1 cellular context compared by ENCODE assay signal in the genomic region with DNA sequence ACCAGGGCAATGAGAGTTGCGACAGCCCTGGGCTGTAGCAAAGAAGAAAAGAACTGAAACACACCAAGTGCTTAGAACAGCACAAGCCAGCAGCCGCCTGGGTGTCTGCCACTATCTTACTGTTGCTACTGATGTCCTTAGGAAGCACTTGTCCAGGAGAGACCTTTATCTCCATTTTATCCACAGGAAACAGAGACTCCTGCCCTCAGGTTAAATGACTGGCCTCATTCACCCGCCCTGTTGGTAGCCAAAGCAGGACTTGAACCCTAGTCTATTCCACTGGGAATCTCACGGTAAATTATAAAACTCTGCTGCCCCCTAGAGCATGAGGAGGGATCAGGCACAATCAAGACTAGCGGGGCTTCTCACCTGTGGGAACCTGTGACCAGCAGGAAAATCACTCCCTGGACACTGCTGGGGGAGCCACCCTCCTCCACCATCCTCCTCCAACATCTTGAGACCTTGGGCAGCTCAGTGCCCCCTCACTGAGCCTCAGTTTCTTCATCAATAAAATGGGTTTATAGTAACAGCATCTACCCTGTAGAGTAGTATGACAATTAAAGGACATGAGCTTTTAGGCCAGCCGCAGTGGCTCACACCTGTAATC.
TF ChIP-seq lines count a peak whose summit lies in the region.

No MANE protein-coding gene starts in this region.

TF ChIP-seq in SK-N-SH treated with all-trans-retinoic acid at 6 μM for 48 hours, 23 proteins besides CTCF, POLR2A, EP300 and RAD21 (continued from another document):
- TF ChIP-seq ZFP3 (CRISPR knock-in tag; IDR thresholded peaks at IDR 0.05) (no peak), GLIS3 (CRISPR knock-in tag; IDR thresholded peaks at IDR 0.05) (no peak), CSDC2 (CRISPR knock-in tag; IDR thresholded peaks at IDR 0.05) (no peak), SNAI2 (CRISPR knock-in tag; IDR thresholded peaks at IDR 0.05) (no peak), TOX (CRISPR knock-in tag; IDR thresholded peaks at IDR 0.05; ENCODE audit: borderline replicate concordance) (no peak), BACH2 (CRISPR knock-in tag; IDR thresholded peaks at IDR 0.05; ENCODE audit: borderline replicate concordance) (no peak), ZNF70 (CRISPR knock-in tag; IDR thresholded peaks at IDR 0.05) (no peak)
- TF ChIP-seq, protein P1, sequence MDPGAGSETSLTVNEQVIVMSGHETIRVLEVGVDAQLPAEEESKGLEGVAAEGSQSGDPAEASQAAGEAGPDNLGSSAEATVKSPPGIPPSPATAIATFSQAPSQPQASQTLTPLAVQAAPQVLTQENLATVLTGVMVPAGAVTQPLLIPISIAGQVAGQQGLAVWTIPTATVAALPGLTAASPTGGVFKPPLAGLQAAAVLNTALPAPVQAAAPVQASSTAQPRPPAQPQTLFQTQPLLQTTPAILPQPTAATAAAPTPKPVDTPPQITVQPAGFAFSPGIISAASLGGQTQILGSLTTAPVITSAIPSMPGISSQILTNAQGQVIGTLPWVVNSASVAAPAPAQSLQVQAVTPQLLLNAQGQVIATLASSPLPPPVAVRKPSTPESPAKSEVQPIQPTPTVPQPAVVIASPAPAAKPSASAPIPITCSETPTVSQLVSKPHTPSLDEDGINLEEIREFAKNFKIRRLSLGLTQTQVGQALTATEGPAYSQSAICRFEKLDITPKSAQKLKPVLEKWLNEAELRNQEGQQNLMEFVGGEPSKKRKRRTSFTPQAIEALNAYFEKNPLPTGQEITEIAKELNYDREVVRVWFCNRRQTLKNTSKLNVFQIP (CRISPR knock-in tag; IDR thresholded peaks at IDR 0.05; ENCODE audit: borderline replicate concordance, low read depth): no peak
- TF ChIP-seq, protein P2, sequence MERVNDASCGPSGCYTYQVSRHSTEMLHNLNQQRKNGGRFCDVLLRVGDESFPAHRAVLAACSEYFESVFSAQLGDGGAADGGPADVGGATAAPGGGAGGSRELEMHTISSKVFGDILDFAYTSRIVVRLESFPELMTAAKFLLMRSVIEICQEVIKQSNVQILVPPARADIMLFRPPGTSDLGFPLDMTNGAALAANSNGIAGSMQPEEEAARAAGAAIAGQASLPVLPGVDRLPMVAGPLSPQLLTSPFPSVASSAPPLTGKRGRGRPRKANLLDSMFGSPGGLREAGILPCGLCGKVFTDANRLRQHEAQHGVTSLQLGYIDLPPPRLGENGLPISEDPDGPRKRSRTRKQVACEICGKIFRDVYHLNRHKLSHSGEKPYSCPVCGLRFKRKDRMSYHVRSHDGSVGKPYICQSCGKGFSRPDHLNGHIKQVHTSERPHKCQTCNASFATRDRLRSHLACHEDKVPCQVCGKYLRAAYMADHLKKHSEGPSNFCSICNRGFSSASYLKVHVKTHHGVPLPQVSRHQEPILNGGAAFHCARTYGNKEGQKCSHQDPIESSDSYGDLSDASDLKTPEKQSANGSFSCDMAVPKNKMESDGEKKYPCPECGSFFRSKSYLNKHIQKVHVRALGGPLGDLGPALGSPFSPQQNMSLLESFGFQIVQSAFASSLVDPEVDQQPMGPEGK (CRISPR knock-in tag; IDR thresholded peaks at IDR 0.05; ENCODE audit: borderline replicate concordance): no peak
